18 cellular contexts compared by ENCODE assay signal in genomic region chr4:57193996-57194675, GRCh38.
A peak's percentile ranks its signal among the peaks of the same experiment; 100 is the strongest.
DNase-seq lines count a peak whose midpoint lies in the region; ATAC-seq, FAIRE-seq and TF ChIP-seq lines count a peak whose summit lies in the region.
"Had no signal": no experiment of that assay in that cellular context is flagged by ENCODE, and none has a peak within 500 bp of the region (broad histone marks: within the 10 kb centered on the region; RNA-seq: fewer than 3 reads in every experiment).

No MANE protein-coding gene starts in this region.

- no peak overlapping the region for H3K27ac Mint-ChIP-seq in CD4-positive, alpha-beta T cell
- H3K27ac Mint-ChIP-seq: activated CD4-positive, alpha-beta T cell treated with anti-CD3 and anti-CD28 coated beads, Interleukin-2, amount 10 ng/mL, durations not matched to agents 7 days and 5 days had no signal

- intact Hi-C loops in CD4-positive, alpha-beta T cell (cut with DNase I, micrococcal nuclease) = no loop called here

- no peaks in the 10 kb centered on the region for H3K4me1 ChIP-seq in keratinocyte (ENCODE audit: control insufficient read depth, extremely low read depth, insufficient read depth, low read length)
- H3K4me1 ChIP-seq in rectal smooth muscle tissue (ENCODE audit: control insufficient read depth, insufficient read depth, low read length) = peaks cover 14% of the 10 kb centered on the region
- H3K4me1 ChIP-seq: BE2C had no signal

- H3K79me2 ChIP-seq in keratinocyte (ENCODE audit: control insufficient read depth, insufficient read depth, low read length) = no peaks in the 10 kb centered on the region

- H3K9ac ChIP-seq in keratinocyte (ENCODE audit: control insufficient read depth, extremely low read depth, insufficient read depth, low read length) (no peak overlapping the region), rectal smooth muscle tissue (ENCODE audit: low read length) (no peak overlapping the region)

- no peak for FAIRE-seq in keratinocyte (lab: Jason Lieb, UNC)

- H4K20me1 ChIP-seq in keratinocyte (ENCODE audit: control insufficient read depth, extremely low read depth, insufficient read depth, low read length) = no peaks in the 10 kb centered on the region

- in situ Hi-C loops in brain microvascular endothelial cell (cut with HindIII; ENCODE audit: low pct_ligation_motif_present, low sequenced_read_pairs) = no loop called here

- H3K4me2 ChIP-seq in keratinocyte (ENCODE audit: control insufficient read depth, extremely low read depth, insufficient read depth, low read depth, low read length) = no peak overlapping the region

- H3K4me3 Mint-ChIP-seq in CD4-positive, alpha-beta T cell = no peak overlapping the region
- H3K4me3 Mint-ChIP-seq: activated CD4-positive, alpha-beta T cell treated with anti-CD3 and anti-CD28 coated beads, Interleukin-2, amount 10 ng/mL, durations not matched to agents 7 days and 5 days had no signal

- no peak for ATAC-seq in CD4-positive, alpha-beta T cell (ENCODE audit: poor library complexity)
- ATAC-seq in HG02642 (IDR thresholded peaks at IDR 0.05; ENCODE audit: poor library complexity, unreplicated experiment) (no peak), left lobe of liver (no peak)
- ATAC-seq: esophagus mucosa, PC-3 had no signal

- H3K9me3 Mint-ChIP-seq in CD4-positive, alpha-beta T cell = no peaks in the 10 kb centered on the region
- H3K9me3 Mint-ChIP-seq: activated CD4-positive, alpha-beta T cell treated with anti-CD3 and anti-CD28 coated beads, Interleukin-2, amount 10 ng/mL, durations not matched to agents 7 days and 5 days had no signal

- CTCF ChIA-PET in CD4-positive, alpha-beta T cell (lab: Charles Lee) = no interaction called here

- H2AFZ ChIP-seq in keratinocyte (ENCODE audit: control insufficient read depth, low read length) = peak overlapping the region; percentile 31

- no peaks in the 10 kb centered on the region for H3K36me3 ChIP-seq in H7 (replicated peaks; ENCODE audit: control insufficient read depth, insufficient read depth, low read length)
- no peaks in the 10 kb centered on the region for H3K36me3 ChIP-seq in brain microvascular endothelial cell (replicated peaks)
- H3K36me3 ChIP-seq in keratinocyte (ENCODE audit: control insufficient read depth in 2 of 2, extremely low read depth in 1 of 2, insufficient read depth in 2 of 2, low read length in 2 of 2) = no peaks in the 10 kb centered on the region
- no peaks in the 10 kb centered on the region for H3K36me3 ChIP-seq in rectal smooth muscle tissue (ENCODE audit: control insufficient read depth, insufficient read depth, low read length)
- H3K36me3 ChIP-seq: BE2C, SJSA1, thoracic aorta had no signal

- H3K36me3 Mint-ChIP-seq in CD4-positive, alpha-beta T cell (ENCODE audit: low read depth) = no peaks in the 10 kb centered on the region

- H3K4me3 ChIP-seq in H7 (ENCODE audit: insufficient read depth, low read depth, low read length) = no peak overlapping the region
- H3K4me3 ChIP-seq in brain microvascular endothelial cell (ENCODE audit: low read depth, low read length) = no peak overlapping the region
- no peak overlapping the region for H3K4me3 ChIP-seq in keratinocyte (ENCODE audit: control insufficient read depth in 2 of 3, extremely low read depth in 1 of 3, insufficient read depth in 2 of 3, low read depth in 1 of 3, low read length in 3 of 3)
- H3K4me3 ChIP-seq in rectal smooth muscle tissue (ENCODE audit: low read length) = no peak overlapping the region
- H3K4me3 ChIP-seq: SJSA1, thoracic aorta had no signal

- H3K9me1 ChIP-seq in keratinocyte (ENCODE audit: control insufficient read depth, extremely low read depth, insufficient read depth, low read length) = no peaks in the 10 kb centered on the region

- H3K27me3 ChIP-seq in H7 (ENCODE audit: control insufficient read depth, insufficient read depth, low read length) (peaks cover 10% of the 10 kb centered on the region; the same call in 1 of the 2 replicates), brain microvascular endothelial cell (replicated peaks) (no peaks in the 10 kb centered on the region), keratinocyte (ENCODE audit: control insufficient read depth, extremely low read depth, insufficient read depth, low read length) (no peaks in the 10 kb centered on the region), rectal smooth muscle tissue (ENCODE audit: control insufficient read depth, insufficient read depth, low read length) (no peaks in the 10 kb centered on the region)
- H3K27me3 ChIP-seq in CD4-positive, alpha-beta T cell (ENCODE audit: control insufficient read depth, insufficient read depth, low read length) = peaks cover 22% of the 10 kb centered on the region
- H3K27me3 ChIP-seq: BE2C, SJSA1 had no signal

- no peak overlapping the region for H3K27ac ChIP-seq in brain microvascular endothelial cell
- no peak overlapping the region for H3K27ac ChIP-seq in keratinocyte (ENCODE audit: control insufficient read depth, insufficient read depth, low read length)
- H3K27ac ChIP-seq in rectal smooth muscle tissue (ENCODE audit: low read depth, low read length) = peak overlapping the region; percentile 41
- no peak overlapping the region for H3K27ac ChIP-seq in CD4-positive, alpha-beta T cell (ENCODE audit: low read depth, low read length)
- H3K27ac ChIP-seq: SJSA1, thoracic aorta had no signal

- POLR2A ChIA-PET in CD4-positive, alpha-beta T cell (lab: Charles Lee) = no interaction called here

- no peaks in the 10 kb centered on the region for H3K4me1 Mint-ChIP-seq in CD4-positive, alpha-beta T cell (ENCODE audit: low read depth)
- H3K4me1 Mint-ChIP-seq: activated CD4-positive, alpha-beta T cell treated with anti-CD3 and anti-CD28 coated beads, Interleukin-2, amount 10 ng/mL, durations not matched to agents 7 days and 5 days had no signal

- dilution Hi-C loops in keratinocyte (cut with MboI; ENCODE audit: extremely low pct_ligation_motif_present, low sequenced_read_pairs) = loop anchor here (5.0 kb wide), 1 partner anchor 72 kb away; no protein-coding TSS in a partner anchor

- peaks cover 53% of the 10 kb centered on the region for H3K27me3 Mint-ChIP-seq in CD4-positive, alpha-beta T cell

- TF ChIP-seq CTCF in brain microvascular endothelial cell (IDR thresholded peaks at IDR 0.05; ENCODE audit: low read depth, low read length, missing control alignments) = peak; percentile 50
- TF ChIP-seq CTCF in keratinocyte (optimal IDR thresholded peaks at IDR 0.05 in 1 of 3, IDR thresholded peaks at IDR 0.05 in 1 of 3, conservative IDR thresholded peaks at IDR 0.05 in 1 of 3; ENCODE audit: extremely low read depth in 1 of 3, insufficient read depth in 2 of 3, low read length in 3 of 3) = peak in 1 of 3 experiments; percentile 22
- TF ChIP-seq CTCF in CD4-positive, alpha-beta T cell (IDR thresholded peaks at IDR 0.05) = no peak

- peak; percentile 73 for DNase-seq in H7
- DNase-seq in brain microvascular endothelial cell = no peak
- DNase-seq in keratinocyte (ENCODE audit: low read depth, low spot score) = no peak
- DNase-seq in CD4-positive, alpha-beta T cell = no peak
- no peak for DNase-seq in left lobe of liver (ENCODE audit: low spot score)
- no peak for DNase-seq in DMS79 (lab: John Stamatoyannopoulos, UW)
- DNase-seq: activated CD4-positive, alpha-beta T cell treated with anti-CD3 and anti-CD28 coated beads, Interleukin-2, amount 10 ng/mL, durations not matched to agents 7 days and 5 days; activated naive CD4-positive, alpha-beta T cell; BE2C; glutamatergic neuron; Kasumi-1; NCI-H1417; PC-3 had no signal

- H3K9me3 ChIP-seq in keratinocyte (ENCODE audit: control insufficient read depth, low read depth, low read length) = no peaks in the 10 kb centered on the region
- no peaks in the 10 kb centered on the region for H3K9me3 ChIP-seq in CD4-positive, alpha-beta T cell (ENCODE audit: control insufficient read depth, low read length)
- H3K9me3 ChIP-seq: BE2C, SJSA1, thoracic aorta had no signal
